In genomic region chr17:73436966-73437365, GRCh38 we compare ENCODE assay signal across 21 cellular contexts.
"Had no signal": no experiment of that assay in that cellular context is flagged by ENCODE, and none has a peak within 500 bp of the region (broad histone marks: within the 10 kb centered on the region; RNA-seq: fewer than 3 reads in every experiment).

No MANE protein-coding gene starts in this region.

- H3K27ac ChIP-seq: adrenal gland, body of pancreas, parathyroid adenoma, tibial artery, vagina had no signal

- H3K4me3 Mint-ChIP-seq: activated naive CD4-positive, alpha-beta T cell treated with anti-CD3 and anti-CD28 coated beads, Interleukin-2, amount 50 U/mL, for 24 hours; activated T-cell treated with anti-CD3 and anti-CD28 coated beads, Interleukin-2, amount 50 U/mL, for 4 hours; central memory CD8-positive, alpha-beta T cell; naive thymus-derived CD4-positive, alpha-beta T cell; stimulated activated naive B cell treated with anti-CD40 and anti-IgM and Interleukin-4, amounts not matched to agents 10 μg/mL and 1 μg/mL and 100 μg/mL, for 72 hours had no signal

- H3K36me3 ChIP-seq: adrenal gland, tibial artery, vagina had no signal

- H3K9me3 ChIP-seq: adrenal gland, body of pancreas, mucosa of descending colon, tibial artery, vagina had no signal

- H3K36me3 Mint-ChIP-seq: activated naive CD4-positive, alpha-beta T cell treated with anti-CD3 and anti-CD28 coated beads, Interleukin-2, amount 50 U/mL, for 24 hours had no signal

- H3K4me1 Mint-ChIP-seq: activated naive CD4-positive, alpha-beta T cell treated with anti-CD3 and anti-CD28 coated beads, Interleukin-2, amount 50 U/mL, for 24 hours; central memory CD8-positive, alpha-beta T cell; stimulated activated naive B cell treated with anti-CD40 and anti-IgM and Interleukin-4, amounts not matched to agents 10 μg/mL and 1 μg/mL and 100 μg/mL, for 72 hours had no signal

- H3K27me3 Mint-ChIP-seq: activated naive CD4-positive, alpha-beta T cell treated with anti-CD3 and anti-CD28 coated beads, Interleukin-2, amount 50 U/mL, for 24 hours; naive thymus-derived CD4-positive, alpha-beta T cell; stimulated activated naive B cell treated with anti-CD40 and anti-IgM and Interleukin-4, amounts not matched to agents 10 μg/mL and 1 μg/mL and 100 μg/mL, for 72 hours had no signal

- H3K4me1 ChIP-seq: adrenal gland, body of pancreas, parathyroid adenoma, tibial artery, vagina had no signal

- H3K27ac Mint-ChIP-seq: activated naive CD4-positive, alpha-beta T cell treated with anti-CD3 and anti-CD28 coated beads, Interleukin-2, amount 50 U/mL, for 24 hours; stimulated activated naive B cell treated with anti-CD40 and anti-IgM and Interleukin-4, amounts not matched to agents 10 μg/mL and 1 μg/mL and 100 μg/mL, for 72 hours had no signal

- H3K4me3 ChIP-seq: adrenal gland, body of pancreas, lung, mucosa of descending colon, tibial artery, vagina had no signal

- H2AFZ ChIP-seq: parathyroid adenoma had no signal

- H3K9ac ChIP-seq: parathyroid adenoma had no signal

- H3K27me3 ChIP-seq: adrenal gland, body of pancreas, vagina had no signal

- DNase-seq: activated effector memory CD4-positive, alpha-beta T cell treated with Interleukin-2 at 50 U/mL for 16 hours; activated T-cell treated with anti-CD3 and anti-CD28 coated beads, Interleukin-2, amount 50 U/mL, for 4 hours; adrenal gland; body of pancreas; cortex of kidney; effector memory CD4-positive, alpha-beta T cell; foreskin melanocyte; head of caudate nucleus; left cardiac atrium; mucosa of descending colon; naive thymus-derived CD4-positive, alpha-beta T cell; stimulated activated CD4-positive, alpha-beta T cell treated with anti-CD3 and anti-CD28 coated beads, Interleukin-15, amount 100 ng/mL, for 24 hours; stimulated activated CD4-positive, alpha-beta T cell treated with anti-CD3 and anti-CD28 coated beads, Interleukin-4, amount 100 ng/mL, for 1 hour; stimulated activated naive B cell treated with anti-CD40 and anti-IgM and Interleukin-4, amounts not matched to agents 10 μg/mL and 1 μg/mL and 100 μg/mL, for 72 hours; tibial artery had no signal

- H3K9me3 Mint-ChIP-seq: activated naive CD4-positive, alpha-beta T cell treated with anti-CD3 and anti-CD28 coated beads, Interleukin-2, amount 50 U/mL, for 24 hours; activated T-cell treated with anti-CD3 and anti-CD28 coated beads, Interleukin-2, amount 50 U/mL, for 4 hours; central memory CD8-positive, alpha-beta T cell; naive thymus-derived CD4-positive, alpha-beta T cell; stimulated activated naive B cell treated with anti-CD40 and anti-IgM and Interleukin-4, amounts not matched to agents 10 μg/mL and 1 μg/mL and 100 μg/mL, for 72 hours had no signal

- H3K79me2 ChIP-seq: parathyroid adenoma had no signal

- ATAC-seq: activated CD4-positive, CD25-positive, alpha-beta regulatory T cell treated with anti-CD3 and anti-CD28 coated beads, Interleukin-2, amount 50 U/mL, for 24 hours; activated T-cell treated with anti-CD3 and anti-CD28 coated beads, Interleukin-2, amount 50 U/mL, for 4 hours; body of pancreas; left cardiac atrium; mucosa of descending colon; naive thymus-derived CD4-positive, alpha-beta T cell; stimulated activated naive B cell treated with anti-CD40 and anti-IgM and Interleukin-4, amounts not matched to agents 10 μg/mL and 1 μg/mL and 100 μg/mL, for 72 hours had no signal
